ENCODE assay signal across 34 cellular contexts in genomic region chr11:70021586-70021985, GRCh38. TPM values are rescaled to one million over a fixed set of nuclear protein-coding genes. Genes with fewer than 3 reads are reported as not detected.
"Had no signal": no experiment of that assay in that cellular context is flagged by ENCODE, and none has a peak within 500 bp of the region (broad histone marks: within the 10 kb centered on the region; RNA-seq: fewer than 3 reads in every experiment).

No MANE protein-coding gene starts in this region.

- H3K4me1 ChIP-seq: adrenal gland, body of pancreas, colonic mucosa, gastroesophageal sphincter had no signal

- H3K27me3 ChIP-seq: adrenal gland, body of pancreas, colonic mucosa had no signal

- ATAC-seq: activated CD4-positive, alpha-beta T cell treated with anti-CD3 and anti-CD28 coated beads for 36 hours; activated CD8-positive, alpha-beta memory T cell treated with anti-CD3 and anti-CD28 coated beads, Interleukin-2, amount 10 ng/mL, durations not matched to agents 7 days and 5 days; activated CD8-positive, alpha-beta T cell treated with anti-CD3 and anti-CD28 coated beads, Interleukin-2, amount 10 ng/mL, durations not matched to agents 7 days and 5 days; activated naive CD8-positive, alpha-beta T cell treated with anti-CD3 and anti-CD28 coated beads, Interleukin-2, amount 50 U/mL, for 24 hours; body of pancreas; gastroesophageal sphincter had no signal

- H3K36me3 Mint-ChIP-seq: activated CD4-positive, alpha-beta memory T cell treated with anti-CD3 and anti-CD28 coated beads for 36 hours; activated CD8-positive, alpha-beta memory T cell treated with anti-CD3 and anti-CD28 coated beads, Interleukin-2, amount 10 ng/mL, durations not matched to agents 7 days and 5 days; activated naive CD4-positive, alpha-beta T cell treated with anti-CD3 and anti-CD28 coated beads, Interleukin-2, amount 50 U/mL, for 24 hours; activated naive CD8-positive, alpha-beta T cell treated with anti-CD3 and anti-CD28 coated beads for 36 hours had no signal

- H3K4me3 Mint-ChIP-seq: activated CD4-positive, alpha-beta memory T cell treated with anti-CD3 and anti-CD28 coated beads for 36 hours; activated CD4-positive, alpha-beta T cell treated with anti-CD3 and anti-CD28 coated beads for 36 hours; activated CD4-positive, alpha-beta T cell treated with anti-CD3 and anti-CD28 coated beads, Interleukin-2, amount 10 ng/mL, durations not matched to agents 24 days and 14 days; activated CD8-positive, alpha-beta memory T cell treated with anti-CD3 and anti-CD28 coated beads, Interleukin-2, amount 10 ng/mL, durations not matched to agents 7 days and 5 days; activated CD8-positive, alpha-beta T cell treated with anti-CD3 and anti-CD28 coated beads, Interleukin-2, amount 10 ng/mL, durations not matched to agents 7 days and 5 days; activated naive CD4-positive, alpha-beta T cell treated with anti-CD3 and anti-CD28 coated beads for 36 hours; activated naive CD4-positive, alpha-beta T cell treated with anti-CD3 and anti-CD28 coated beads, Interleukin-2, amount 50 U/mL, for 24 hours; activated naive CD8-positive, alpha-beta T cell treated with anti-CD3 and anti-CD28 coated beads for 36 hours; activated naive CD8-positive, alpha-beta T cell treated with anti-CD3 and anti-CD28 coated beads, Interleukin-2, amount 50 U/mL, for 24 hours; activated T-helper 1 cell treated with anti-CD3 and anti-CD28 coated beads, Interleukin-12 subunit alpha, Interleukin-12 subunit beta, Interleukin-2, Interleukin-4 antibody, amounts not matched to agents 30 ng/mL and 10 ng/mL and 1 ng/mL, durations not matched to agents 14 hours and 24 hours and 36 hours had no signal

- H3K36me3 ChIP-seq: adrenal gland, colonic mucosa, esophagus squamous epithelium, gastroesophageal sphincter had no signal

- H3K9me3 Mint-ChIP-seq: activated CD4-positive, alpha-beta memory T cell treated with anti-CD3 and anti-CD28 coated beads for 36 hours; activated CD4-positive, alpha-beta T cell treated with anti-CD3 and anti-CD28 coated beads, Interleukin-2, amount 10 ng/mL, durations not matched to agents 24 days and 14 days; activated naive CD4-positive, alpha-beta T cell treated with anti-CD3 and anti-CD28 coated beads for 36 hours; activated naive CD4-positive, alpha-beta T cell treated with anti-CD3 and anti-CD28 coated beads, Interleukin-2, amount 50 U/mL, for 24 hours; activated naive CD8-positive, alpha-beta T cell treated with anti-CD3 and anti-CD28 coated beads for 36 hours; activated naive CD8-positive, alpha-beta T cell treated with anti-CD3 and anti-CD28 coated beads, Interleukin-2, amount 50 U/mL, for 24 hours; activated T-helper 1 cell treated with anti-CD3 and anti-CD28 coated beads, Interleukin-12 subunit alpha, Interleukin-12 subunit beta, Interleukin-2, Interleukin-4 antibody, amounts not matched to agents 30 ng/mL and 10 ng/mL and 1 ng/mL, durations not matched to agents 14 hours and 24 hours and 36 hours; activated T-helper 2 cell treated with anti-CD3 and anti-CD28 coated beads, Interferon-gamma antibody, Interleukin-2, Interleukin-4, amounts not matched to agents 10 μg/mL and 5 μg/mL and 100 μg/mL, durations not matched to agents 14 hours and 24 hours and 36 hours had no signal

- H3K4me3 ChIP-seq: adrenal gland, body of pancreas, colonic mucosa, esophagus squamous epithelium, gastroesophageal sphincter had no signal

- H3K4me1 Mint-ChIP-seq: activated CD4-positive, alpha-beta T cell treated with anti-CD3 and anti-CD28 coated beads for 36 hours; activated naive CD4-positive, alpha-beta T cell treated with anti-CD3 and anti-CD28 coated beads, Interleukin-2, amount 50 U/mL, for 24 hours; activated naive CD8-positive, alpha-beta T cell treated with anti-CD3 and anti-CD28 coated beads for 36 hours; activated naive CD8-positive, alpha-beta T cell treated with anti-CD3 and anti-CD28 coated beads, Interleukin-2, amount 50 U/mL, for 24 hours had no signal

- H3K27me3 Mint-ChIP-seq: activated CD4-positive, alpha-beta memory T cell treated with anti-CD3 and anti-CD28 coated beads for 36 hours; activated CD4-positive, alpha-beta T cell treated with anti-CD3 and anti-CD28 coated beads, Interleukin-2, amount 10 ng/mL, durations not matched to agents 24 days and 14 days had no signal

- DNase-seq: activated CD4-positive, alpha-beta memory T cell treated with anti-CD3 and anti-CD28 coated beads for 36 hours; activated CD4-positive, alpha-beta T cell treated with anti-CD3 and anti-CD28 coated beads for 36 hours; activated CD4-positive, alpha-beta T cell treated with anti-CD3 and anti-CD28 coated beads, Interleukin-2, amount 10 ng/mL, durations not matched to agents 24 days and 14 days; activated CD4-positive, CD25-positive, alpha-beta regulatory T cell; activated CD4-positive, CD25-positive, alpha-beta regulatory T cell treated with anti-CD3 and anti-CD28 coated beads, Interleukin-2, amount 50 U/mL, for 72 hours; activated CD8-positive, alpha-beta memory T cell treated with anti-CD3 and anti-CD28 coated beads, Interleukin-2, amount 10 ng/mL, durations not matched to agents 7 days and 5 days; activated CD8-positive, alpha-beta memory T cell treated with anti-CD3 and anti-CD28 coated beads, Interleukin-2, amount 50 U/mL, for 4 hours; activated CD8-positive, alpha-beta T cell treated with anti-CD3 and anti-CD28 coated beads, Interleukin-2, amount 10 ng/mL, durations not matched to agents 7 days and 5 days; activated effector memory CD4-positive, alpha-beta T cell treated with anti-CD3 and anti-CD28 coated beads, Interleukin-2, amount 50 U/mL, for 16 hours; activated naive CD4-positive, alpha-beta T cell treated with anti-CD3 and anti-CD28 coated beads for 36 hours; activated naive CD8-positive, alpha-beta T cell treated with anti-CD3 and anti-CD28 coated beads for 36 hours; activated naive CD8-positive, alpha-beta T cell treated with anti-CD3 and anti-CD28 coated beads, Interleukin-2, amount 50 U/mL, for 24 hours; activated T-cell treated with anti-CD3 and anti-CD28 coated beads, Interleukin-2, amount 50 U/mL, for 1 hour; activated T-cell treated with anti-CD3 and anti-CD28 coated beads, Interleukin-2, amount 50 U/mL, for 48 hours; adrenal gland; amygdala; aorta; body of pancreas; central memory CD4-positive, alpha-beta T cell; cerebellar nuclear complex; colonic mucosa; effector CD8-positive, alpha-beta T cell; esophagus squamous epithelium; foreskin melanocyte; T-helper 2 cell had no signal

- H3K27ac ChIP-seq: adrenal gland, body of pancreas, colonic mucosa, epithelial cell of prostate, esophagus squamous epithelium, gastroesophageal sphincter had no signal

- H3K27ac Mint-ChIP-seq: activated CD4-positive, alpha-beta memory T cell treated with anti-CD3 and anti-CD28 coated beads for 36 hours; activated CD4-positive, alpha-beta T cell treated with anti-CD3 and anti-CD28 coated beads for 36 hours; activated CD4-positive, alpha-beta T cell treated with anti-CD3 and anti-CD28 coated beads, Interleukin-2, amount 10 ng/mL, durations not matched to agents 24 days and 14 days; activated CD8-positive, alpha-beta memory T cell treated with anti-CD3 and anti-CD28 coated beads, Interleukin-2, amount 10 ng/mL, durations not matched to agents 7 days and 5 days; activated CD8-positive, alpha-beta T cell treated with anti-CD3 and anti-CD28 coated beads, Interleukin-2, amount 10 ng/mL, durations not matched to agents 7 days and 5 days; activated naive CD4-positive, alpha-beta T cell treated with anti-CD3 and anti-CD28 coated beads for 36 hours; activated naive CD4-positive, alpha-beta T cell treated with anti-CD3 and anti-CD28 coated beads, Interleukin-2, amount 50 U/mL, for 24 hours; activated naive CD8-positive, alpha-beta T cell treated with anti-CD3 and anti-CD28 coated beads for 36 hours; activated naive CD8-positive, alpha-beta T cell treated with anti-CD3 and anti-CD28 coated beads, Interleukin-2, amount 50 U/mL, for 24 hours; activated T-helper 1 cell treated with anti-CD3 and anti-CD28 coated beads, Interleukin-12 subunit alpha, Interleukin-12 subunit beta, Interleukin-2, Interleukin-4 antibody, amounts not matched to agents 30 ng/mL and 10 ng/mL and 1 ng/mL, durations not matched to agents 14 hours and 24 hours and 36 hours; activated T-helper 2 cell treated with anti-CD3 and anti-CD28 coated beads, Interferon-gamma antibody, Interleukin-2, Interleukin-4, amounts not matched to agents 10 μg/mL and 5 μg/mL and 100 μg/mL, durations not matched to agents 14 hours and 24 hours and 36 hours had no signal

- H3K9me3 ChIP-seq: adrenal gland, body of pancreas, colonic mucosa, esophagus squamous epithelium had no signal

RNA-seq across cellular contexts. Expression of gene ANO1, which starts 56.5 kb away (rescaled TPM):
- total RNA-seq: activated CD4-positive, alpha-beta memory T cell treated with anti-CD3 and anti-CD28 coated beads for 36 hours; activated CD4-positive, alpha-beta T cell treated with anti-CD3 and anti-CD28 coated beads for 36 hours; activated CD4-positive, alpha-beta T cell treated with anti-CD3 and anti-CD28 coated beads, Interleukin-2, amount 10 ng/mL, durations not matched to agents 24 days and 14 days; activated CD8-positive, alpha-beta memory T cell treated with anti-CD3 and anti-CD28 coated beads for 36 hours; activated CD8-positive, alpha-beta memory T cell treated with anti-CD3 and anti-CD28 coated beads, Interleukin-2, amount 10 ng/mL, durations not matched to agents 7 days and 5 days; activated CD8-positive, alpha-beta T cell treated with anti-CD3 and anti-CD28 coated beads, Interleukin-2, amount 10 ng/mL, durations not matched to agents 7 days and 5 days; activated naive CD4-positive, alpha-beta T cell treated with anti-CD3 and anti-CD28 coated beads for 36 hours; activated naive CD8-positive, alpha-beta T cell treated with anti-CD3 and anti-CD28 coated beads for 36 hours; activated T-helper 1 cell treated with anti-CD3 and anti-CD28 coated beads, Interleukin-12 subunit alpha, Interleukin-12 subunit beta, Interleukin-2, Interleukin-4 antibody, amounts not matched to agents 30 ng/mL and 10 ng/mL and 1 ng/mL, durations not matched to agents 14 hours and 24 hours and 36 hours; activated T-helper 2 cell treated with anti-CD3 and anti-CD28 coated beads, Interferon-gamma antibody, Interleukin-2, Interleukin-4, amounts not matched to agents 10 μg/mL and 5 μg/mL and 100 μg/mL, durations not matched to agents 14 hours and 24 hours and 36 hours; dermis microvascular lymphatic vessel endothelial cell; fibroblast of villous mesenchyme; T-helper 1 cell treated with Interleukin-12 subunit alpha and Interleukin-12 subunit beta and Interleukin-4 antibody, amounts not matched to agents 30 ng/mL and 1 ng/mL, for 36 hours had no signal
